Comparison of ENCODE assay signal across 2 cellular contexts in genomic region chr16:30407794-30408534, GRCh38.
TF ChIP-seq lines count a peak whose summit lies in the region.

No MANE protein-coding gene starts in this region.

TF ChIP-seq in HEK293T, 16 proteins besides CTCF, POLR2A, EP300 and RAD21:
- TF ChIP-seq CTBP1 (IDR thresholded peaks at IDR 0.05; ENCODE audit: borderline replicate concordance) = no peak
- TF ChIP-seq HDGF (IDR thresholded peaks at IDR 0.05; ENCODE audit: borderline replicate concordance) = 0 out of 2 replicates have a peak, but pooled peaks have one; percentile 16
- TF ChIP-seq PKNOX1 (IDR thresholded peaks at IDR 0.05) = no peak
- TF ChIP-seq ZNF384 (IDR thresholded peaks at IDR 0.05) = no peak

TF ChIP-seq in GM12878, 131 proteins besides CTCF, POLR2A, EP300 and RAD21:
- TF ChIP-seq PRDM15 (CRISPR knock-in tag; IDR thresholded peaks at IDR 0.05) = no peak
- no peak for TF ChIP-seq USF2 (IDR thresholded peaks at IDR 0.05; ENCODE audit: borderline replicate concordance, low read depth, low read length)
- TF ChIP-seq SUPT20H (IDR thresholded peaks at IDR 0.05; ENCODE audit: borderline replicate concordance, control insufficient read depth, low read depth, low read length) = no peak
- TF ChIP-seq ELK1 (IDR thresholded peaks at IDR 0.05; ENCODE audit: low read depth, low read length) = no peak
- no peak for TF ChIP-seq RELB (IDR thresholded peaks at IDR 0.05; ENCODE audit: low read depth)
- TF ChIP-seq HCFC1 (IDR thresholded peaks at IDR 0.05; ENCODE audit: low read length) = no peak
- no peak for TF ChIP-seq TCF12 (IDR thresholded peaks at IDR 0.05; ENCODE audit: low read depth, low read length)
- TF ChIP-seq ZNF592 (IDR thresholded peaks at IDR 0.05) = no peak
- TF ChIP-seq CBX3 (IDR thresholded peaks at IDR 0.05; ENCODE audit: borderline replicate concordance, low read depth) = no peak
- TF ChIP-seq ZNF384 (IDR thresholded peaks at IDR 0.05; ENCODE audit: borderline replicate concordance, low read depth, low read length) = no peak
- no peak for TF ChIP-seq FOXK2 (IDR thresholded peaks at IDR 0.05)
- TF ChIP-seq PAX5 (IDR thresholded peaks at IDR 0.05; ENCODE audit: borderline replicate concordance, low read depth, low read length) = no peak
- no peak for TF ChIP-seq ZNF622 (IDR thresholded peaks at IDR 0.05)
